11 cellular contexts compared by ENCODE assay signal in the genomic region with DNA sequence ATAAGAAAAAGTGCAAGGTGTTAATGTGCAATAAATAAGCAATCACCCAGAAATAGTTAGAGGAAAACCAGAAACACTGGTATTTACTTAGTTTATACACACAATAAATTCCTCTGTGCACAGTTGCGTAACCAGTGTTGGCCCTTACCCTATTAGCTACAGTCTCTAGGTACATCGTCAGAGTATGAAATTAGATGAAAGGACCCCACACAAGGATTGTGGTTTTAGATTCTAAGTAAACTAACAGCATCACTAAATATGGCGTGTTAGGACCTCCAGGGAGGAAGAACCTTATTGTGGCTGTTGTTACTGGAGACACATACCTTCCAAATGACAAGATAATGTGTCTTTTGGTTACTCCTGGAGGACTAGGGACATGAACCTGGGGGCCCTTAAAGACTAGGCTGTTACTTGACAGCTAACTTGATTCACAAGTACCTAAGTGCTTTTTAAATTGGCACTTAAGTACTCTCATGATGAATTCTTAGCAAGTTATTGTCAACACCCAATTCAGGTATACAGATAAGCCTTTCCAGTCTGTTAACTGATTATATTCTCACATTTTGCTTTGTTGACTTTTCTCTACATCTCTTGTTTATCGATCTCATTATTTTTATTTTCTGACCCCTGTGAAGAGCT.
DNase-seq lines count a peak whose midpoint lies in the region; FAIRE-seq and TF ChIP-seq lines count a peak whose summit lies in the region.
"Had no signal": no experiment of that assay in that cellular context is flagged by ENCODE, and none has a peak within 500 bp of the region (broad histone marks: within the 10 kb centered on the region; RNA-seq: fewer than 3 reads in every experiment).

No MANE protein-coding gene starts in this region.

- DNase-seq in NCI-H345 (lab: John Stamatoyannopoulos, UW) (peak; percentile 2), NCI-H345 treated with DMSO at 0.1 percent for 48 hours (lab: John Stamatoyannopoulos, UW; ENCODE audit: unreplicated experiment) (no peak), hepatocyte (ENCODE audit: low spot score) (peak; percentile 49), D721Med (ENCODE audit: insufficient read length, low spot score) (no peak), CD1c-positive myeloid dendritic cell (ENCODE audit: extremely low spot score) (no peak)
- no peak for DNase-seq in activated T-cell treated with anti-CD3 and anti-CD28 coated beads, Interleukin-2, amount 50 U/mL, for 48 hours
- DNase-seq: naive thymus-derived CD4-positive, alpha-beta T cell; NCI-H446 had no signal

- H3K36me3 ChIP-seq in hepatocyte (replicated peaks; ENCODE audit: insufficient read depth, low read depth) (no peaks in the 10 kb centered on the region), subcutaneous abdominal adipose tissue (ENCODE audit: control insufficient read depth in 5 of 5, insufficient read depth in 5 of 5, low read length in 5 of 5) (peaks cover 32 to 54% (median 41%) of the 10 kb centered on the region in 5 donors)

- FAIRE-seq in D721Med (lab: Jason Lieb, UNC) = no peak

- no peaks in the 10 kb centered on the region for H3K79me2 ChIP-seq in hepatocyte

- H3K27ac ChIP-seq in VCaP (peak overlapping the region; percentile 19; the same call in 1 of the 2 replicates), hepatocyte (peak overlapping the region; percentile 69), subcutaneous abdominal adipose tissue (ENCODE audit: low read depth, low read length) (peak overlapping the region; percentile 12)
- H3K27ac ChIP-seq: SJCRH30 had no signal

- H3K27me3 ChIP-seq in hepatocyte (no peaks in the 10 kb centered on the region), subcutaneous abdominal adipose tissue (ENCODE audit: control insufficient read depth in 5 of 5, insufficient read depth in 4 of 5, low read length in 5 of 5) (no peaks in the 10 kb centered on the region)
- H3K27me3 ChIP-seq: SJCRH30 had no signal

- H3K9me3 ChIP-seq in hepatocyte (ENCODE audit: low read depth) = no peaks in the 10 kb centered on the region
- no peaks in the 10 kb centered on the region for H3K9me3 ChIP-seq in subcutaneous abdominal adipose tissue (ENCODE audit: control insufficient read depth in 5 of 5, low read length in 5 of 5)
- H3K9me3 ChIP-seq: SJCRH30 had no signal

- 60% methylated on average over 4 of the region's 4 CpGs for WGBS in hepatocyte (ENCODE audit: low lambda C conversion rate, missing lambda C conversion rate)

- no peak overlapping the region for H2AFZ ChIP-seq in hepatocyte

- H3K4me1 ChIP-seq in hepatocyte (ENCODE audit: insufficient read depth) = peaks cover 43% of the 10 kb centered on the region
- peaks cover 1 to 60% (median 57%) of the 10 kb centered on the region in 5 donors for H3K4me1 ChIP-seq in subcutaneous abdominal adipose tissue (ENCODE audit: control insufficient read depth in 5 of 5, insufficient read depth in 5 of 5, low read length in 5 of 5)

- TF ChIP-seq CTCF in VCaP (conservative IDR thresholded peaks at IDR 0.05) (no peak), hepatocyte (IDR thresholded peaks at IDR 0.05; ENCODE audit: poor library complexity) (no peak), D721Med (IDR thresholded peaks at IDR 0.05; ENCODE audit: insufficient read depth, missing control alignments) (no peak)

- H3K9ac ChIP-seq in subcutaneous abdominal adipose tissue (ENCODE audit: low read length in 5 of 5) = no peak overlapping the region

- H3K9me2 ChIP-seq in hepatocyte (replicated peaks; ENCODE audit: insufficient read depth) = no peaks in the 10 kb centered on the region

- no peaks in the 10 kb centered on the region for H4K20me1 ChIP-seq in hepatocyte (ENCODE audit: insufficient read depth, poor library complexity, severe bottlenecking)

- H3K4me3 ChIP-seq in hepatocyte = no peak overlapping the region
- H3K4me3 ChIP-seq in subcutaneous abdominal adipose tissue (ENCODE audit: low read depth in 1 of 5, low read length in 5 of 5) = no peak overlapping the region
- H3K4me3 ChIP-seq: SJCRH30 had no signal

- H3K4me2 ChIP-seq in hepatocyte = no peak overlapping the region

Comparison
In these comparisons a context has a peak if more than half of its experiments do, and no peak if none do; other contexts are left out.
1. DNase-seq: peak in NCI-H345 (single experiment) and hepatocyte (single experiment); none in NCI-H345 treated with DMSO at 0.1 percent for 48 hours (single experiment), D721Med (single experiment), activated T-cell treated with anti-CD3 and anti-CD28 coated beads, Interleukin-2, amount 50 U/mL, for 48 hours (0 of 2) and CD1c-positive myeloid dendritic cell (single experiment).
2. H3K27ac ChIP-seq: peak in every context shown above with its lines; median percentile 69 in hepatocyte; 19 in VCaP; 12 in subcutaneous abdominal adipose tissue.